16 cellular contexts compared by ENCODE assay signal in the genomic region with DNA sequence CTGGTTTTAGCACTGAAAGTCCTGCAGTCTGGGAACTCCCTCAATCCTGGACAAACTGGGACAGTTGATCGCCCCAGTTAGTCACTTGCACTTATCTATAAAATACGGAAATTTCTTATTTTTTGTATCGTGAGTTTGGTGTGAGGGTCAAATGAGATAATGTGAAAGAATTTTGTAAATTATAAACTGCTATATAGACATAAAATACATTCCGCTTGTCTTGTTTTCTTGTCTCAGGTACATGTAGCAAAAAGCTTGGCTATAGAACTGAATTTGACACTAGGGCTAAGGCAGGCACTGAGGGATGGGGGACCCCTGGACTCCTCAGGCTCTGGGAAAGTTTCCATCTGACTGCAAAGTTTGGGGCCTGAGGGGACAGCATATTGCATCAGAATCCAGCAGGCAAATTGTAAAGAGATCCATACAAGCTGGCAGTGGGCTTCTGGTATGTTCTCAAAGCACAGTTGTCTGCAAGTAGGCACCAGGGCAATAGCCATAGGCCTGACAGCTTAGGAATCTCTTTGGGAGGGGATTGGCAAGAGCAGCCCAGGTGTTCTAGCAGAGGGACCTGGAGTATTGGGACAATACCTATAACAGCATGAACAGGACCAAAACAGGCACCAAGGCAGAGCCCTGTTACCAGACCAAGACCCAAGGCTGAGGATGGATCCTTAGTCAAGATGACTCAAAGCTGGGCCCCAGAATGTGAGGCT. TPM values are rescaled to one million over a fixed set of nuclear protein-coding genes. Genes with fewer than 3 reads are reported as not detected.
"Had no signal": no experiment of that assay in that cellular context is flagged by ENCODE, and none has a peak within 500 bp of the region (broad histone marks: within the 10 kb centered on the region; RNA-seq: fewer than 3 reads in every experiment).

No MANE protein-coding gene starts in this region.

- H3K4me3 ChIP-seq: breast epithelium, mucosa of descending colon, psoas muscle, sigmoid colon, upper lobe of left lung had no signal

- H3K4me3 Mint-ChIP-seq: activated B cell treated with CpG ODN at 0.5 μM for 24 hours; stimulated activated naive CD8-positive, alpha-beta T cell treated with anti-CD3 and anti-CD28 coated beads, Interleukin-15, Interleukin-2, amounts not matched to agents 100 ng/mL and 50 ng/mL, for 24 hours had no signal

- H3K27me3 Mint-ChIP-seq: activated B cell treated with CpG ODN at 0.5 μM for 24 hours; stimulated activated naive CD8-positive, alpha-beta T cell treated with anti-CD3 and anti-CD28 coated beads, Interleukin-15, Interleukin-2, amounts not matched to agents 100 ng/mL and 50 ng/mL, for 24 hours had no signal

- H3K27ac ChIP-seq: breast epithelium, psoas muscle, sigmoid colon, upper lobe of left lung had no signal

- H3K4me1 ChIP-seq: breast epithelium, psoas muscle, sigmoid colon had no signal

- ATAC-seq: activated naive CD4-positive, alpha-beta T cell treated with anti-CD3 and anti-CD28 coated beads, Interleukin-2, amount 50 U/mL, for 72 hours; esophagus mucosa; left cardiac atrium; mucosa of descending colon; psoas muscle had no signal

- DNase-seq: activated B cell treated with CpG ODN at 0.5 μM for 24 hours, activated T-cell treated with anti-CD3 and anti-CD28 coated beads for 4 hours, aorta, left cardiac atrium, mammary epithelial cell, mucosa of descending colon, psoas muscle, sigmoid colon, T-helper 2 cell, upper lobe of left lung had no signal

- H3K36me3 ChIP-seq: breast epithelium, sigmoid colon, upper lobe of left lung had no signal

- H3K27ac Mint-ChIP-seq: activated B cell treated with CpG ODN at 0.5 μM for 24 hours; activated naive CD4-positive, alpha-beta T cell treated with anti-CD3 and anti-CD28 coated beads, Interleukin-2, amount 50 U/mL, for 72 hours; activated T-helper 2 cell treated with anti-CD3 and anti-CD28 coated beads, Interferon-gamma antibody, Interleukin-2, Interleukin-4, amounts not matched to agents 10 μg/mL and 5 μg/mL and 100 μg/mL, durations not matched to agents 14 hours and 24 hours and 36 hours; stimulated activated naive CD8-positive, alpha-beta T cell treated with anti-CD3 and anti-CD28 coated beads, Interleukin-15, Interleukin-2, amounts not matched to agents 100 ng/mL and 50 ng/mL, for 24 hours had no signal

- H3K27me3 ChIP-seq: sigmoid colon, upper lobe of left lung had no signal

- H3K9me3 Mint-ChIP-seq: activated B cell treated with CpG ODN at 0.5 μM for 24 hours; activated naive CD4-positive, alpha-beta T cell treated with anti-CD3 and anti-CD28 coated beads, Interleukin-2, amount 50 U/mL, for 72 hours; activated T-helper 2 cell treated with anti-CD3 and anti-CD28 coated beads, Interferon-gamma antibody, Interleukin-2, Interleukin-4, amounts not matched to agents 10 μg/mL and 5 μg/mL and 100 μg/mL, durations not matched to agents 14 hours and 24 hours and 36 hours; stimulated activated naive CD8-positive, alpha-beta T cell treated with anti-CD3 and anti-CD28 coated beads, Interleukin-15, Interleukin-2, amounts not matched to agents 100 ng/mL and 50 ng/mL, for 24 hours had no signal

RNA-seq across cellular contexts. Expression of gene S1PR1, which starts 44.3 kb away (rescaled TPM):
- polyA plus RNA-seq: neural cell had no signal
